Comparison of ENCODE assay signal across 23 cellular contexts in genomic region chr16:9316008-9316407, GRCh38.
"Had no signal": no experiment of that assay in that cellular context is flagged by ENCODE, and none has a peak within 500 bp of the region (broad histone marks: within the 10 kb centered on the region; RNA-seq: fewer than 3 reads in every experiment).

No MANE protein-coding gene starts in this region.

- H3K9me3 ChIP-seq: gastrocnemius medialis, thyroid gland had no signal

- H3K36me3 ChIP-seq: gastrocnemius medialis, left lung, stomach, thyroid gland had no signal

- H3K9me3 Mint-ChIP-seq: stimulated activated effector memory CD8-positive, alpha-beta T cell treated with anti-CD3 and anti-CD28 coated beads, Interleukin-12 subunit alpha, Interleukin-12 subunit beta, amount 100 ng/mL, for 72 hours had no signal

- H3K9ac ChIP-seq: parathyroid adenoma had no signal

- H3K27ac Mint-ChIP-seq: mesothelial cell of epicardium; stimulated activated effector memory CD8-positive, alpha-beta T cell treated with anti-CD3 and anti-CD28 coated beads, Interleukin-12 subunit alpha, Interleukin-12 subunit beta, amount 100 ng/mL, for 72 hours; type B pancreatic cell had no signal

- H3K27me3 Mint-ChIP-seq: progenitor cell of endocrine pancreas, type B pancreatic cell had no signal

- H3K27ac ChIP-seq: epithelial cell of prostate, gastrocnemius medialis, left lung, parathyroid adenoma, stomach, thyroid gland had no signal

- DNase-seq: cerebellar nuclear complex; dorsolateral prefrontal cortex; effector CD4-positive, alpha-beta T cell; foreskin fibroblast; gastrocnemius medialis; kidney; left lung; mesenchymal stem cell; naive thymus-derived CD8-positive, alpha-beta T cell; occipital lobe; stimulated activated CD4-positive, alpha-beta T cell treated with anti-CD3 and anti-CD28 coated beads, Interleukin-2, amount 100 ng/mL, for 24 hours; stimulated activated CD4-positive, alpha-beta T cell treated with anti-CD3 and anti-CD28 coated beads, Interleukin-4, amount 100 ng/mL, for 24 hours; stimulated activated naive CD4-positive, alpha-beta T cell treated with Interleukin-2 at 50 U/mL for 16 hours; stomach; thyroid gland had no signal

- H3K4me1 ChIP-seq: gastrocnemius medialis, left lung, parathyroid adenoma, stomach, thyroid gland had no signal

- H3K4me1 Mint-ChIP-seq: mesothelial cell of epicardium; naive thymus-derived CD8-positive, alpha-beta T cell; stimulated activated effector memory CD8-positive, alpha-beta T cell treated with anti-CD3 and anti-CD28 coated beads, Interleukin-12 subunit alpha, Interleukin-12 subunit beta, amount 100 ng/mL, for 72 hours had no signal

- H3K4me3 Mint-ChIP-seq: mesothelial cell of epicardium; naive thymus-derived CD8-positive, alpha-beta T cell; stimulated activated effector memory CD8-positive, alpha-beta T cell treated with anti-CD3 and anti-CD28 coated beads, Interleukin-12 subunit alpha, Interleukin-12 subunit beta, amount 100 ng/mL, for 72 hours; type B pancreatic cell had no signal

- H3K27me3 ChIP-seq: dorsolateral prefrontal cortex, gastrocnemius medialis, left lung, stomach, thyroid gland had no signal

- FAIRE-seq: kidney had no signal

- H3K36me3 Mint-ChIP-seq: mesothelial cell of epicardium; stimulated activated effector memory CD8-positive, alpha-beta T cell treated with anti-CD3 and anti-CD28 coated beads, Interleukin-12 subunit alpha, Interleukin-12 subunit beta, amount 100 ng/mL, for 72 hours; type B pancreatic cell had no signal

- H3K4me3 ChIP-seq: dorsolateral prefrontal cortex, gastrocnemius medialis, left lung, stomach, thyroid gland had no signal

- H2AFZ ChIP-seq: parathyroid adenoma had no signal

- H3K79me2 ChIP-seq: parathyroid adenoma had no signal

- ATAC-seq: esophagus mucosa; gastrocnemius medialis; naive thymus-derived CD8-positive, alpha-beta T cell; sciatic nerve; stimulated activated effector memory CD8-positive, alpha-beta T cell treated with anti-CD3 and anti-CD28 coated beads, Interleukin-12 subunit alpha, Interleukin-12 subunit beta, amount 100 ng/mL, for 72 hours had no signal
